9 cellular contexts compared by ENCODE assay signal in the genomic region with DNA sequence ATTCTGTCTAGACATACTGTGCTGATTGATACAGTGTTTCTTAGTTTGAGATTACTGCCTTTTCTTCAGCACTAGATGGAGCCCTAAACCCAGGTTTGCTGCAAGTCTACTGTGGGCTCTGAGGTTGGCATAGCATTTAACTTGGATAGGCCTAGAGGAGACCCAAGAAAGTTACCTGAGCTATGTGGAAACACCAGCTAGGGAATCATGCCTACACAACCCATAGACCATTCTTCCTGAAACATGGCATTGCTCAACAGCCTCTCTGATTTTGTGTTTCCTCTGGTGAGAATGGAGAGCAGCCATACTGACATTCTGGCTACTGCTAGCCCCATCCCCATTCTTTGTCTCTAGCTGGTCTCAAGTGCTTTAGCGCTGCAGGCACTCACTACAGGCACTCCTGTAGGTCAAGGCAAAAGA.
DNase-seq lines count a peak whose midpoint lies in the region; ATAC-seq and TF ChIP-seq lines count a peak whose summit lies in the region.
"Had no signal": no experiment of that assay in that cellular context is flagged by ENCODE, and none has a peak within 500 bp of the region (broad histone marks: within the 10 kb centered on the region; RNA-seq: fewer than 3 reads in every experiment).

No MANE protein-coding gene starts in this region.

- peaks cover 3% of the 10 kb centered on the region; the same call in 1 of the 2 replicates for H3K4me1 Mint-ChIP-seq in WTC11
- no peaks in the 10 kb centered on the region for H3K4me1 Mint-ChIP-seq in effector memory CD8-positive, alpha-beta T cell (ENCODE audit: low read depth in 2 of 2)
- H3K4me1 Mint-ChIP-seq: memory B cell had no signal

- CTCF ChIA-PET in WTC11 (lab: Charles Lee), result interaction anchor here (0.5 to 3.4 kb wide), 42 partner anchors 8 to 1219 kb away, joined by 3 to 26 read pairs (median 4); no protein-coding TSS in a partner anchor

- no peak overlapping the region for H3K4me3 ChIP-seq in HFF-Myc (replicated peaks; ENCODE audit: low read depth, low read length)

- no peaks in the 10 kb centered on the region; the same call in 1 of the 2 replicates for H3K36me3 Mint-ChIP-seq in WTC11
- no peaks in the 10 kb centered on the region for H3K36me3 Mint-ChIP-seq in effector memory CD8-positive, alpha-beta T cell (ENCODE audit: insufficient read depth)
- H3K36me3 Mint-ChIP-seq: memory B cell had no signal

- peaks cover 4% of the 10 kb centered on the region; the same call in 1 of the 2 replicates for H3K9me3 Mint-ChIP-seq in WTC11
- peaks cover 8 to 9% of the 10 kb centered on the region in 2 donors for H3K9me3 Mint-ChIP-seq in effector memory CD8-positive, alpha-beta T cell
- H3K9me3 Mint-ChIP-seq: memory B cell had no signal

- DNase-seq in left cardiac atrium (no peak), cardiac septum (ENCODE audit: low spot score) (no peak), HFF-Myc (ENCODE audit: extremely low read depth, low read depth) (peak; percentile 24), M059J (ENCODE audit: low read depth) (peak; percentile 49), WTC11 (ENCODE audit: low spot score) (peak; percentile 20), left colon (peak in 1 of 2 donors; percentile 4), cerebellum (ENCODE audit: low spot score) (no peak)
- no peak for DNase-seq in effector memory CD8-positive, alpha-beta T cell

- ATAC-seq in left cardiac atrium (peak; percentile 40 to 41), WTC11 (peak; percentile 99), left colon (peak; percentile 70)
- ATAC-seq in effector memory CD8-positive, alpha-beta T cell (replicated peaks), result no peak

- intact Hi-C loops in left cardiac atrium (cut with DNase I) (no loop called here), cardiac septum (cut with DNase I) (no loop called here), left colon (cut with DNase I, micrococcal nuclease) (no loop called here)

- H3K27ac Mint-ChIP-seq in WTC11, result no peak overlapping the region
- no peak overlapping the region for H3K27ac Mint-ChIP-seq in effector memory CD8-positive, alpha-beta T cell
- H3K27ac Mint-ChIP-seq: memory B cell had no signal

- H3K27me3 Mint-ChIP-seq in WTC11 (ENCODE audit: low read depth), result no peaks in the 10 kb centered on the region
- no peaks in the 10 kb centered on the region for H3K27me3 Mint-ChIP-seq in effector memory CD8-positive, alpha-beta T cell

- POLR2A ChIA-PET in WTC11 (lab: Charles Lee), result no interaction called here

- no peak overlapping the region for H3K4me3 Mint-ChIP-seq in WTC11
- H3K4me3 Mint-ChIP-seq in effector memory CD8-positive, alpha-beta T cell, result no peak overlapping the region
- H3K4me3 Mint-ChIP-seq: memory B cell had no signal

- TF ChIP-seq CTCF in HFF-Myc (IDR thresholded peaks at IDR 0.05; ENCODE audit: low read depth, low read length, missing control alignments) (peak; percentile 66), WTC11 (IDR thresholded peaks at IDR 0.05) (no peak)

TF ChIP-seq in WTC11, 78 proteins besides CTCF, POLR2A, EP300 and RAD21 (continues in another document):
- TF ChIP-seq PRRX2 (CRISPR knock-in tag; IDR thresholded peaks at IDR 0.05) (no peak), TCF7 (CRISPR knock-in tag; IDR thresholded peaks at IDR 0.05; ENCODE audit: low read depth) (no peak), ZNF232 (CRISPR knock-in tag; IDR thresholded peaks at IDR 0.05) (no peak), ZNF317 (CRISPR knock-in tag; IDR thresholded peaks at IDR 0.05; ENCODE audit: borderline replicate concordance, low read depth) (no peak), NR1H2 (CRISPR knock-in tag; IDR thresholded peaks at IDR 0.05) (no peak), ZBTB21 (CRISPR knock-in tag; IDR thresholded peaks at IDR 0.05; ENCODE audit: borderline replicate concordance) (no peak), NFATC4 (CRISPR knock-in tag; IDR thresholded peaks at IDR 0.05) (no peak)
- TF ChIP-seq, protein P1, sequence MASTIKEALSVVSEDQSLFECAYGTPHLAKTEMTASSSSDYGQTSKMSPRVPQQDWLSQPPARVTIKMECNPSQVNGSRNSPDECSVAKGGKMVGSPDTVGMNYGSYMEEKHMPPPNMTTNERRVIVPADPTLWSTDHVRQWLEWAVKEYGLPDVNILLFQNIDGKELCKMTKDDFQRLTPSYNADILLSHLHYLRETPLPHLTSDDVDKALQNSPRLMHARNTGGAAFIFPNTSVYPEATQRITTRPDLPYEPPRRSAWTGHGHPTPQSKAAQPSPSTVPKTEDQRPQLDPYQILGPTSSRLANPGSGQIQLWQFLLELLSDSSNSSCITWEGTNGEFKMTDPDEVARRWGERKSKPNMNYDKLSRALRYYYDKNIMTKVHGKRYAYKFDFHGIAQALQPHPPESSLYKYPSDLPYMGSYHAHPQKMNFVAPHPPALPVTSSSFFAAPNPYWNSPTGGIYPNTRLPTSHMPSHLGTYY (CRISPR knock-in tag; IDR thresholded peaks at IDR 0.05), result no peak
- TF ChIP-seq, protein P2, sequence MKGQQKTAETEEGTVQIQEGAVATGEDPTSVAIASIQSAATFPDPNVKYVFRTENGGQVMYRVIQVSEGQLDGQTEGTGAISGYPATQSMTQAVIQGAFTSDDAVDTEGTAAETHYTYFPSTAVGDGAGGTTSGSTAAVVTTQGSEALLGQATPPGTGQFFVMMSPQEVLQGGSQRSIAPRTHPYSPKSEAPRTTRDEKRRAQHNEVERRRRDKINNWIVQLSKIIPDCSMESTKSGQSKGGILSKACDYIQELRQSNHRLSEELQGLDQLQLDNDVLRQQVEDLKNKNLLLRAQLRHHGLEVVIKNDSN (CRISPR knock-in tag; IDR thresholded peaks at IDR 0.05), result no peak
- TF ChIP-seq, protein P3, sequence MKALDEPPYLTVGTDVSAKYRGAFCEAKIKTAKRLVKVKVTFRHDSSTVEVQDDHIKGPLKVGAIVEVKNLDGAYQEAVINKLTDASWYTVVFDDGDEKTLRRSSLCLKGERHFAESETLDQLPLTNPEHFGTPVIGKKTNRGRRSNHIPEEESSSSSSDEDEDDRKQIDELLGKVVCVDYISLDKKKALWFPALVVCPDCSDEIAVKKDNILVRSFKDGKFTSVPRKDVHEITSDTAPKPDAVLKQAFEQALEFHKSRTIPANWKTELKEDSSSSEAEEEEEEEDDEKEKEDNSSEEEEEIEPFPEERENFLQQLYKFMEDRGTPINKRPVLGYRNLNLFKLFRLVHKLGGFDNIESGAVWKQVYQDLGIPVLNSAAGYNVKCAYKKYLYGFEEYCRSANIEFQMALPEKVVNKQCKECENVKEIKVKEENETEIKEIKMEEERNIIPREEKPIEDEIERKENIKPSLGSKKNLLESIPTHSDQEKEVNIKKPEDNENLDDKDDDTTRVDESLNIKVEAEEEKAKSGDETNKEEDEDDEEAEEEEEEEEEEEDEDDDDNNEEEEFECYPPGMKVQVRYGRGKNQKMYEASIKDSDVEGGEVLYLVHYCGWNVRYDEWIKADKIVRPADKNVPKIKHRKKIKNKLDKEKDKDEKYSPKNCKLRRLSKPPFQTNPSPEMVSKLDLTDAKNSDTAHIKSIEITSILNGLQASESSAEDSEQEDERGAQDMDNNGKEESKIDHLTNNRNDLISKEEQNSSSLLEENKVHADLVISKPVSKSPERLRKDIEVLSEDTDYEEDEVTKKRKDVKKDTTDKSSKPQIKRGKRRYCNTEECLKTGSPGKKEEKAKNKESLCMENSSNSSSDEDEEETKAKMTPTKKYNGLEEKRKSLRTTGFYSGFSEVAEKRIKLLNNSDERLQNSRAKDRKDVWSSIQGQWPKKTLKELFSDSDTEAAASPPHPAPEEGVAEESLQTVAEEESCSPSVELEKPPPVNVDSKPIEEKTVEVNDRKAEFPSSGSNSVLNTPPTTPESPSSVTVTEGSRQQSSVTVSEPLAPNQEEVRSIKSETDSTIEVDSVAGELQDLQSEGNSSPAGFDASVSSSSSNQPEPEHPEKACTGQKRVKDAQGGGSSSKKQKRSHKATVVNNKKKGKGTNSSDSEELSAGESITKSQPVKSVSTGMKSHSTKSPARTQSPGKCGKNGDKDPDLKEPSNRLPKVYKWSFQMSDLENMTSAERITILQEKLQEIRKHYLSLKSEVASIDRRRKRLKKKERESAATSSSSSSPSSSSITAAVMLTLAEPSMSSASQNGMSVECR (CRISPR knock-in tag; IDR thresholded peaks at IDR 0.05; ENCODE audit: borderline replicate concordance), result no peak
- TF ChIP-seq, protein P4, sequence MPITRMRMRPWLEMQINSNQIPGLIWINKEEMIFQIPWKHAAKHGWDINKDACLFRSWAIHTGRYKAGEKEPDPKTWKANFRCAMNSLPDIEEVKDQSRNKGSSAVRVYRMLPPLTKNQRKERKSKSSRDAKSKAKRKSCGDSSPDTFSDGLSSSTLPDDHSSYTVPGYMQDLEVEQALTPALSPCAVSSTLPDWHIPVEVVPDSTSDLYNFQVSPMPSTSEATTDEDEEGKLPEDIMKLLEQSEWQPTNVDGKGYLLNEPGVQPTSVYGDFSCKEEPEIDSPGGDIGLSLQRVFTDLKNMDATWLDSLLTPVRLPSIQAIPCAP (CRISPR knock-in tag; IDR thresholded peaks at IDR 0.05), result no peak
- TF ChIP-seq, protein P5, sequence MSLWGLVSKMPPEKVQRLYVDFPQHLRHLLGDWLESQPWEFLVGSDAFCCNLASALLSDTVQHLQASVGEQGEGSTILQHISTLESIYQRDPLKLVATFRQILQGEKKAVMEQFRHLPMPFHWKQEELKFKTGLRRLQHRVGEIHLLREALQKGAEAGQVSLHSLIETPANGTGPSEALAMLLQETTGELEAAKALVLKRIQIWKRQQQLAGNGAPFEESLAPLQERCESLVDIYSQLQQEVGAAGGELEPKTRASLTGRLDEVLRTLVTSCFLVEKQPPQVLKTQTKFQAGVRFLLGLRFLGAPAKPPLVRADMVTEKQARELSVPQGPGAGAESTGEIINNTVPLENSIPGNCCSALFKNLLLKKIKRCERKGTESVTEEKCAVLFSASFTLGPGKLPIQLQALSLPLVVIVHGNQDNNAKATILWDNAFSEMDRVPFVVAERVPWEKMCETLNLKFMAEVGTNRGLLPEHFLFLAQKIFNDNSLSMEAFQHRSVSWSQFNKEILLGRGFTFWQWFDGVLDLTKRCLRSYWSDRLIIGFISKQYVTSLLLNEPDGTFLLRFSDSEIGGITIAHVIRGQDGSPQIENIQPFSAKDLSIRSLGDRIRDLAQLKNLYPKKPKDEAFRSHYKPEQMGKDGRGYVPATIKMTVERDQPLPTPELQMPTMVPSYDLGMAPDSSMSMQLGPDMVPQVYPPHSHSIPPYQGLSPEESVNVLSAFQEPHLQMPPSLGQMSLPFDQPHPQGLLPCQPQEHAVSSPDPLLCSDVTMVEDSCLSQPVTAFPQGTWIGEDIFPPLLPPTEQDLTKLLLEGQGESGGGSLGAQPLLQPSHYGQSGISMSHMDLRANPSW (CRISPR knock-in tag; conservative IDR thresholded peaks at IDR 0.05; ENCODE audit: low read depth), result no peak

Comparison
In these comparisons a context has a peak if more than half of its experiments do, and no peak if none do; other contexts are left out.
1. DNase-seq: peak in HFF-Myc (single experiment), M059J (single experiment) and WTC11 (single experiment); none in left cardiac atrium (single experiment), cardiac septum (single experiment), cerebellum (single experiment) and effector memory CD8-positive, alpha-beta T cell (0 of 3).